Comparison of ENCODE assay signal across 18 cellular contexts in genomic region chr15:34084086-34084485, GRCh38. TPM values are rescaled to one million over a fixed set of nuclear protein-coding genes. Genes with fewer than 3 reads are reported as not detected.
DNase-seq lines count a peak whose midpoint lies in the region; ATAC-seq, FAIRE-seq and TF ChIP-seq lines count a peak whose summit lies in the region.
"Had no signal": no experiment of that assay in that cellular context is flagged by ENCODE, and none has a peak within 500 bp of the region (broad histone marks: within the 10 kb centered on the region; RNA-seq: fewer than 3 reads in every experiment).

No MANE protein-coding gene starts in this region.

- H3K27ac ChIP-seq in colonic mucosa: no peak overlapping the region
- H3K27ac ChIP-seq: BLaER1 had no signal

- TF ChIP-seq POLR2A in H54 (IDR thresholded peaks at IDR 0.05; ENCODE audit: low read depth, low read length): no peak

- ATAC-seq in HG03432 (IDR thresholded peaks at IDR 0.05; ENCODE audit: unreplicated experiment): no peak
- no peak for ATAC-seq in activated T-helper 17 cell treated with anti-CD3 and anti-CD28 coated beads, Interleukin-2, amount 50 U/mL, for 72 hours (replicated peaks)
- ATAC-seq: right cardiac atrium; stimulated activated effector memory CD8-positive, alpha-beta T cell treated with anti-CD3 and anti-CD28 coated beads, Interleukin-12 subunit alpha, Interleukin-12 subunit beta, amount 100 ng/mL, for 72 hours had no signal

- no peaks in the 10 kb centered on the region for H3K4me1 ChIP-seq in colonic mucosa
- H3K4me1 ChIP-seq: BLaER1 had no signal

- H3K27ac Mint-ChIP-seq in activated T-helper 17 cell treated with anti-CD3 and anti-CD28 coated beads, Interleukin-2, amount 50 U/mL, for 72 hours: no peak overlapping the region
- H3K27ac Mint-ChIP-seq: activated naive CD8-positive, alpha-beta T cell treated with anti-CD3 and anti-CD28 coated beads, Interleukin-2, amount 10 ng/mL, durations not matched to agents 7 days and 5 days; stimulated activated effector memory CD8-positive, alpha-beta T cell treated with anti-CD3 and anti-CD28 coated beads, Interleukin-12 subunit alpha, Interleukin-12 subunit beta, amount 100 ng/mL, for 72 hours had no signal

- H3K36me3 ChIP-seq in colonic mucosa: no peaks in the 10 kb centered on the region

- no peaks in the 10 kb centered on the region for H3K9me3 ChIP-seq in colonic mucosa
- H3K9me3 ChIP-seq: BLaER1, SK-N-SH had no signal

- no peaks in the 10 kb centered on the region for H3K9me3 Mint-ChIP-seq in activated T-helper 17 cell treated with anti-CD3 and anti-CD28 coated beads, Interleukin-2, amount 50 U/mL, for 72 hours
- H3K9me3 Mint-ChIP-seq: activated naive CD8-positive, alpha-beta T cell treated with anti-CD3 and anti-CD28 coated beads, Interleukin-2, amount 10 ng/mL, durations not matched to agents 7 days and 5 days; H9; stimulated activated effector memory CD8-positive, alpha-beta T cell treated with anti-CD3 and anti-CD28 coated beads, Interleukin-12 subunit alpha, Interleukin-12 subunit beta, amount 100 ng/mL, for 72 hours had no signal

- no peaks in the 10 kb centered on the region for H3K27me3 Mint-ChIP-seq in activated T-helper 17 cell treated with anti-CD3 and anti-CD28 coated beads, Interleukin-2, amount 50 U/mL, for 72 hours
- H3K27me3 Mint-ChIP-seq: activated naive CD8-positive, alpha-beta T cell treated with anti-CD3 and anti-CD28 coated beads, Interleukin-2, amount 10 ng/mL, durations not matched to agents 7 days and 5 days had no signal

- no peaks in the 10 kb centered on the region for H3K27me3 ChIP-seq in colonic mucosa
- H3K27me3 ChIP-seq: BLaER1 had no signal

- DNase-seq in AG08396 (ENCODE audit: low spot score) (peak; percentile 77), H54 (ENCODE audit: insufficient read length, low spot score) (peak; percentile 15), colonic mucosa (peak; percentile 55), medulla oblongata (ENCODE audit: extremely low spot score) (peak; percentile 24), ecto neural progenitor cell (ENCODE audit: low spot score) (no peak)
- no peak for DNase-seq in activated CD8-positive, alpha-beta memory T cell treated with anti-CD3 and anti-CD28 coated beads for 24 hours
- DNase-seq: activated naive CD8-positive, alpha-beta T cell treated with anti-CD3 and anti-CD28 coated beads, Interleukin-2, amount 10 ng/mL, durations not matched to agents 7 days and 5 days; H9; NCI-H2171; right cardiac atrium; SK-N-SH; stimulated activated CD4-positive, alpha-beta T cell treated with anti-CD3 and anti-CD28 coated beads, Interleukin-4, amount 100 ng/mL, for 24 hours had no signal

- peak; percentile 84 for FAIRE-seq in H54 (lab: Jason Lieb, UNC)
- FAIRE-seq: GM18507, islet of Langerhans had no signal

- H3K9ac ChIP-seq in colonic mucosa (ENCODE audit: low read depth in 2 of 2, low read length in 2 of 2): no peak overlapping the region
- H3K9ac ChIP-seq: BLaER1, SK-N-SH had no signal

- no peak for TF ChIP-seq CTCF in colonic mucosa (IDR thresholded peaks at IDR 0.05)

- H3K4me3 Mint-ChIP-seq in activated T-helper 17 cell treated with anti-CD3 and anti-CD28 coated beads, Interleukin-2, amount 50 U/mL, for 72 hours: no peak overlapping the region
- H3K4me3 Mint-ChIP-seq: activated naive CD8-positive, alpha-beta T cell treated with anti-CD3 and anti-CD28 coated beads, Interleukin-2, amount 10 ng/mL, durations not matched to agents 7 days and 5 days; H9; stimulated activated effector memory CD8-positive, alpha-beta T cell treated with anti-CD3 and anti-CD28 coated beads, Interleukin-12 subunit alpha, Interleukin-12 subunit beta, amount 100 ng/mL, for 72 hours had no signal

- no peak overlapping the region for H3K4me3 ChIP-seq in colonic mucosa
- H3K4me3 ChIP-seq: BLaER1 had no signal

- H3K36me3 Mint-ChIP-seq in activated T-helper 17 cell treated with anti-CD3 and anti-CD28 coated beads, Interleukin-2, amount 50 U/mL, for 72 hours (ENCODE audit: low read depth): peaks cover 65% of the 10 kb centered on the region

- no peaks in the 10 kb centered on the region for H3K4me1 Mint-ChIP-seq in activated T-helper 17 cell treated with anti-CD3 and anti-CD28 coated beads, Interleukin-2, amount 50 U/mL, for 72 hours
- H3K4me1 Mint-ChIP-seq: H9; stimulated activated effector memory CD8-positive, alpha-beta T cell treated with anti-CD3 and anti-CD28 coated beads, Interleukin-12 subunit alpha, Interleukin-12 subunit beta, amount 100 ng/mL, for 72 hours had no signal

- intact Hi-C loops in colonic mucosa (cut with DNase I): no loop called here

RNA-seq across cellular contexts. Expression of gene EMC7, which starts 17.6 kb away (rescaled TPM):
- total RNA-seq in colonic mucosa: 10 to 100 TPM; 73.1 to 78.6 TPM
- 10 to 100 TPM; 33.2 to 66.2 TPM for total RNA-seq in activated T-helper 17 cell treated with anti-CD3 and anti-CD28 coated beads, Interleukin-2, amount 50 U/mL, for 72 hours

RNA-seq across cellular contexts. Expression of gene PGBD4, which starts 17.8 kb away (rescaled TPM):
- total RNA-seq in colonic mucosa: 1 to 10 TPM in 1 of 2 donors, under 1 TPM in 1; 0.69 to 1.3 TPM
- total RNA-seq in activated T-helper 17 cell treated with anti-CD3 and anti-CD28 coated beads, Interleukin-2, amount 50 U/mL, for 72 hours: 1 to 10 TPM; 2.8 to 2.9 TPM

RNA-seq across cellular contexts. Expression of gene AVEN, which starts 45.1 kb away (rescaled TPM):
- total RNA-seq in colonic mucosa: 10 to 100 TPM in 1 of 2 donors, 1 to 10 TPM in 1; 10.0 to 13.9 TPM
- 10 to 100 TPM; 10.7 to 17.5 TPM for total RNA-seq in activated T-helper 17 cell treated with anti-CD3 and anti-CD28 coated beads, Interleukin-2, amount 50 U/mL, for 72 hours

Comparison
In these comparisons a context has a peak if more than half of its experiments do, and no peak if none do; other contexts are left out.
1. DNase-seq: peak in AG08396 (single experiment), H54 (single experiment), colonic mucosa (single experiment) and medulla oblongata (single experiment); none in activated CD8-positive, alpha-beta memory T cell treated with anti-CD3 and anti-CD28 coated beads for 24 hours (single experiment) and ecto neural progenitor cell (single experiment).